In genomic region chr11:113298496-113298895, GRCh38 we compare ENCODE assay signal across 6 cellular contexts. TPM values are rescaled to one million over a fixed set of nuclear protein-coding genes. Genes with fewer than 3 reads are reported as not detected.
DNase-seq lines count a peak whose midpoint lies in the region; FAIRE-seq and TF ChIP-seq lines count a peak whose summit lies in the region.
"Not testable (repeated sequence)": the region's sequence is repeated elsewhere in the genome, so short reads cannot be mapped to it uniquely, and the experiment has no call there.
"Had no signal": no experiment of that assay in that cellular context is flagged by ENCODE, and none has a peak within 500 bp of the region (broad histone marks: within the 10 kb centered on the region; RNA-seq: fewer than 3 reads in every experiment).

No MANE protein-coding gene starts in this region.

- H2BK5ac ChIP-seq in mesendoderm (ENCODE audit: low read length) = not testable (repeated sequence)

- H4K5ac ChIP-seq in mesendoderm (ENCODE audit: low read length) = not testable (repeated sequence)

- H2AFZ ChIP-seq in hepatocyte = not testable (repeated sequence)

- H3K79me1 ChIP-seq in mesendoderm (ENCODE audit: low read length) = not testable (repeated sequence)

- not testable (repeated sequence) for DNase-seq in GM19239 (ENCODE audit: insufficient read length, low spot score); endodermal cell; hepatocyte (ENCODE audit: low spot score)
- DNase-seq in bronchial epithelial cell (ENCODE audit: low read depth) (peak; percentile 68), mesendoderm (peak; percentile 8)

- not testable (repeated sequence) for H3K36me3 Mint-ChIP-seq in endodermal cell (ENCODE audit: low read depth)

- not testable (repeated sequence) for H3K9ac ChIP-seq in endodermal cell (ENCODE audit: extremely low read depth, low read length, poor library complexity, severe bottlenecking); mesendoderm (ENCODE audit: low read length)

- H3K36me3 ChIP-seq in bronchial epithelial cell (ENCODE audit: control insufficient read depth, insufficient read depth, low read length); endodermal cell (ENCODE audit: control insufficient read depth, insufficient read depth, low read length); hepatocyte (replicated peaks; ENCODE audit: insufficient read depth, low read depth); mesendoderm (ENCODE audit: control insufficient read depth, insufficient read depth, low read length): not testable (repeated sequence)

- H3K4me1 Mint-ChIP-seq in endodermal cell = peaks cover 17% of the 10 kb centered on the region

- H3K4me3 ChIP-seq in bronchial epithelial cell (ENCODE audit: low read depth, low read length); hepatocyte; mesendoderm (ENCODE audit: low read length): not testable (repeated sequence)
- peak overlapping the region; percentile 63 for H3K4me3 ChIP-seq in endodermal cell (ENCODE audit: low read length)

- not testable (repeated sequence) for H3K27ac Mint-ChIP-seq in endodermal cell

- H3K9me2 ChIP-seq in hepatocyte (replicated peaks; ENCODE audit: insufficient read depth) = not testable (repeated sequence)

- H3K23ac ChIP-seq in mesendoderm (ENCODE audit: low read length) = not testable (repeated sequence)

- not testable (repeated sequence) for H3K4ac ChIP-seq in mesendoderm (ENCODE audit: low read depth, low read length)

- H3K18ac ChIP-seq in mesendoderm (ENCODE audit: low read length) = not testable (repeated sequence)

- FAIRE-seq in GM19239 (lab: Jason Lieb, UNC) = peak; percentile 40
- not testable (repeated sequence) for FAIRE-seq in bronchial epithelial cell (lab: Jason Lieb, UNC)

- not testable (repeated sequence) for H2BK120ac ChIP-seq in mesendoderm (ENCODE audit: low read depth, low read length)

- H4K20me1 ChIP-seq in hepatocyte (ENCODE audit: insufficient read depth, poor library complexity, severe bottlenecking) = not testable (repeated sequence)

- not testable (repeated sequence) for H3K79me2 ChIP-seq in hepatocyte; mesendoderm (ENCODE audit: control insufficient read depth, insufficient read depth, low read length)

- H3K4me2 ChIP-seq in hepatocyte; mesendoderm (ENCODE audit: low read length): not testable (repeated sequence)

- peaks cover 22% of the 10 kb centered on the region for H3K27me3 Mint-ChIP-seq in endodermal cell (ENCODE audit: insufficient read depth)

- H3K4me1 ChIP-seq in endodermal cell (ENCODE audit: control insufficient read depth, insufficient read depth, low read length); hepatocyte (ENCODE audit: insufficient read depth); mesendoderm (ENCODE audit: control insufficient read depth, low read depth, low read length): not testable (repeated sequence)

- not testable (repeated sequence) for H2BK15ac ChIP-seq in mesendoderm (replicated peaks; ENCODE audit: low read depth)

- not testable (repeated sequence) for H3K4me3 Mint-ChIP-seq in endodermal cell

- not testable (repeated sequence) for H3K27me3 ChIP-seq in bronchial epithelial cell (ENCODE audit: control insufficient read depth, insufficient read depth, low read length); endodermal cell (ENCODE audit: control insufficient read depth, insufficient read depth, low read length, poor library complexity, severe bottlenecking); hepatocyte; mesendoderm (ENCODE audit: insufficient read depth, low read length, poor library complexity)

- not testable (repeated sequence) for H3K56ac ChIP-seq in mesendoderm (ENCODE audit: low read length)

- not testable (repeated sequence) for H2AK5ac ChIP-seq in mesendoderm (ENCODE audit: low read length)

- H3K27ac ChIP-seq in endodermal cell (ENCODE audit: low read depth, low read length); mesendoderm (ENCODE audit: low read depth, low read length): not testable (repeated sequence)
- peak overlapping the region; percentile 45 for H3K27ac ChIP-seq in hepatocyte

- H3K9me3 Mint-ChIP-seq in endodermal cell = not testable (repeated sequence)

- not testable (repeated sequence) for TF ChIP-seq CTCF in bronchial epithelial cell (IDR thresholded peaks at IDR 0.05; ENCODE audit: insufficient read depth, low read length, severe bottlenecking); endodermal cell (conservative IDR thresholded peaks at IDR 0.05); hepatocyte (IDR thresholded peaks at IDR 0.05; ENCODE audit: poor library complexity)

- not testable (repeated sequence) for H4K8ac ChIP-seq in mesendoderm (ENCODE audit: low read depth, low read length)

- 66% methylated on average over 3 of the region's 3 CpGs; no CpG with 5 or more reads in 1 of the 2 experiments for WGBS in endodermal cell (ENCODE audit: insufficient coverage in 1 of 2, insufficient read length in 1 of 2), 2 experiments
- 72% methylated on average over 3 of the region's 3 CpGs for WGBS in hepatocyte (ENCODE audit: low lambda C conversion rate, missing lambda C conversion rate)
- WGBS in mesendoderm (ENCODE audit: extremely low coverage, insufficient coverage, low lambda C conversion rate) = no CpG with 5 or more reads among the region's 3 CpGs

- peaks cover 31% of the 10 kb centered on the region for H3K9me3 ChIP-seq in endodermal cell (ENCODE audit: control insufficient read depth, low read length)
- H3K9me3 ChIP-seq in hepatocyte (ENCODE audit: low read depth) = not testable (repeated sequence)

RNA-seq across cellular contexts. Expression of gene TTC12, which starts 15.9 kb away (rescaled TPM):
- total RNA-seq in bronchial epithelial cell (12.9 and 32.1 TPM in 2 replicates), endodermal cell (10 to 100 TPM; 19.5 to 26.7 TPM), hepatocyte (10.5 and 12.4 TPM in 2 replicates)
- 10.1 TPM for polyA plus RNA-seq in endodermal cell (2013, experiment 1 of 2)
- polyA plus RNA-seq in endodermal cell (2013, experiment 2 of 2) = 12.0 TPM
- polyA plus RNA-seq in hepatocyte = 9.2 and 9.4 TPM in 2 replicates
- polyA plus RNA-seq in mesendoderm (2013, experiment 1 of 2) = 5.7 TPM
- polyA plus RNA-seq in mesendoderm (2013, experiment 2 of 2) = 5.0 TPM
- total RNA-seq: A673 had no signal
